Comparison of ENCODE assay signal across 3 cellular contexts in genomic region chr1:198068280-198068679, GRCh38.
TF ChIP-seq lines count a peak whose summit lies in the region.

No MANE protein-coding gene starts in this region.

TF ChIP-seq in SK-N-SH, 30 proteins besides CTCF, POLR2A, EP300 and RAD21 (continued from another document):
- TF ChIP-seq REST (IDR thresholded peaks at IDR 0.05; ENCODE audit: low read depth, low read length) (no peak), FOXJ3 (CRISPR knock-in tag; IDR thresholded peaks at IDR 0.05) (no peak), GABPA (IDR thresholded peaks at IDR 0.05; ENCODE audit: low read depth) (no peak), POLR2AphosphoS5 (IDR thresholded peaks at IDR 0.05; ENCODE audit: low read depth, low read length) (no peak), NFIC (IDR thresholded peaks at IDR 0.05; ENCODE audit: borderline replicate concordance) (no peak), YY1 (IDR thresholded peaks at IDR 0.05; ENCODE audit: low read depth) (no peak), ELF1 (IDR thresholded peaks at IDR 0.05) (no peak), USF1 (IDR thresholded peaks at IDR 0.05; ENCODE audit: borderline replicate concordance, low read depth) (no peak)
TF ChIP-seq in SK-N-SH: peak in this region for 0.

TF ChIP-seq in SK-N-SH treated with all-trans-retinoic acid at 6 μM for 48 hours, 23 proteins besides CTCF, POLR2A, EP300 and RAD21 (continued from another document):
- TF ChIP-seq CSRNP3 (CRISPR knock-in tag; IDR thresholded peaks at IDR 0.05) (no peak), POU6F1 (CRISPR knock-in tag; IDR thresholded peaks at IDR 0.05; ENCODE audit: borderline replicate concordance, low read depth) (no peak), GLIS3 (CRISPR knock-in tag; IDR thresholded peaks at IDR 0.05) (no peak), RARB (CRISPR knock-in tag; IDR thresholded peaks at IDR 0.05) (no peak), PPARA (CRISPR knock-in tag; IDR thresholded peaks at IDR 0.05; ENCODE audit: borderline replicate concordance) (no peak), OSR1 (CRISPR knock-in tag; IDR thresholded peaks at IDR 0.05) (no peak), ISL1 (CRISPR knock-in tag; IDR thresholded peaks at IDR 0.05) (no peak), SNAI2 (CRISPR knock-in tag; IDR thresholded peaks at IDR 0.05) (no peak), TSHZ2 (CRISPR knock-in tag; IDR thresholded peaks at IDR 0.05) (no peak), ZNF70 (CRISPR knock-in tag; IDR thresholded peaks at IDR 0.05) (no peak), ZC3H10 (CRISPR knock-in tag; IDR thresholded peaks at IDR 0.05) (no peak), ZFP30 (CRISPR knock-in tag; IDR thresholded peaks at IDR 0.05) (no peak), ESRRG (CRISPR knock-in tag; IDR thresholded peaks at IDR 0.05) (no peak), PATZ1 (CRISPR knock-in tag; IDR thresholded peaks at IDR 0.05; ENCODE audit: borderline replicate concordance) (no peak), CREB5 (CRISPR knock-in tag; IDR thresholded peaks at IDR 0.05; ENCODE audit: low read depth) (no peak)
TF ChIP-seq in SK-N-SH treated with all-trans-retinoic acid at 6 μM for 48 hours: peak in this region for 0.

TF ChIP-seq in H1, 55 proteins besides CTCF, POLR2A, EP300 and RAD21 (continued from another document):
- TF ChIP-seq ASH2L (IDR thresholded peaks at IDR 0.05; ENCODE audit: low read length), result no peak
- no peak for TF ChIP-seq CHD7 (IDR thresholded peaks at IDR 0.05; ENCODE audit: insufficient replicate concordance, low read length)
- no peak for TF ChIP-seq BCL11A (IDR thresholded peaks at IDR 0.05; ENCODE audit: low read depth in 2 of 2, low read length in 2 of 2)
- no peak for TF ChIP-seq SRF (IDR thresholded peaks at IDR 0.05; ENCODE audit: low read depth, low read length)
- no peak for TF ChIP-seq RFX5 (IDR thresholded peaks at IDR 0.05; ENCODE audit: borderline replicate concordance, low read depth, low read length)
- TF ChIP-seq POLR2AphosphoS5 (IDR thresholded peaks at IDR 0.05; ENCODE audit: low read depth, low read length), result no peak
- no peak for TF ChIP-seq BACH1 (IDR thresholded peaks at IDR 0.05; ENCODE audit: low read length)
